ENCODE assay signal across 13 cellular contexts in the genomic region with DNA sequence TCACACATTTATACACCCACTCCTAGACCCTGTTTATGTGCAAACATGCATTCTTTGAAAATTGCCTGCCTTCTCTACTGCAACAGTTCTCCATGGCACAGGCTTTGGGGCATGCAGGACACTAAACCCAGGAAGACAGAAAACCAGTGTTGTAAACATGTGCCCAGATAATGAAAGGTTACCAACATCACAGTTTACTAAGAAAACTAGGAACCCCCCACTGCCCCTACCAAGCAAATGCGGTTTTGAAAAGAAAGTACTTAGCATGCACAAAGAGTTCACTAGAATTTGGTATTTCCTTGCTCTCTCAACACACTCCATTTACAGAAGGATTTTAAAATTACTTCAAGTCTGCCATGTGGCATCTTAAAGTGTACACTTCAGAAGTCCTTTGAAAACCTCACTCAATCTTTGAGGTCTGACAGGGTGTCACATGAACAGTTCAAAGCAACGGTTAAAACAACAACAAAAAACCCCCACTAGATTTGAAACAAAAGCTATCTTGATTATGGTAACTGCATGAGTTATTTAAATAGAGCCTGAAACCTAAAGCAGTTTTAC.
DNase-seq lines count a peak whose midpoint lies in the region; ATAC-seq, FAIRE-seq and TF ChIP-seq lines count a peak whose summit lies in the region.
"Had no signal": no experiment of that assay in that cellular context is flagged by ENCODE, and none has a peak within 500 bp of the region (broad histone marks: within the 10 kb centered on the region; RNA-seq: fewer than 3 reads in every experiment).

No MANE protein-coding gene starts in this region.

- H2BK120ac ChIP-seq in mesenchymal stem cell (ENCODE audit: low read depth, low read length) = no peak overlapping the region

- no peaks in the 10 kb centered on the region for H3K27me3 ChIP-seq in mesenchymal stem cell (ENCODE audit: control insufficient read depth in 1 of 2, insufficient read depth in 1 of 2, low read length in 2 of 2)
- no peaks in the 10 kb centered on the region for H3K27me3 ChIP-seq in testis
- H3K27me3 ChIP-seq: neutrophil had no signal

- intact Hi-C loops in testis (cut with DNase I; ENCODE audit: low total_unique reads) = no loop called here

- no peak overlapping the region for H3K18ac ChIP-seq in mesenchymal stem cell (ENCODE audit: low read depth in 1 of 2, low read length in 2 of 2)

- H3K79me1 ChIP-seq in mesenchymal stem cell (replicated peaks; ENCODE audit: low read length, poor library complexity, severe bottlenecking) = peaks cover 7% of the 10 kb centered on the region

- no peak overlapping the region for H3K4ac ChIP-seq in mesenchymal stem cell (ENCODE audit: low read depth in 1 of 2, low read length in 2 of 2)

- peak; percentile 37 for ATAC-seq in GM21576 (IDR thresholded peaks at IDR 0.05; ENCODE audit: unreplicated experiment)

- peaks cover 77% of the 10 kb centered on the region for H3K4me1 Mint-ChIP-seq in T-helper 1 cell treated with Interleukin-12 subunit alpha and Interleukin-12 subunit beta and Interleukin-4 antibody, amounts not matched to agents 30 μg/mL and 1 μg/mL, for 36 hours (ENCODE audit: low read depth)

- FAIRE-seq in GM12891 (lab: Jason Lieb, UNC) (peak; percentile 79), D721Med (lab: Jason Lieb, UNC) (no peak)
- FAIRE-seq: kidney had no signal

- H3K14ac ChIP-seq in mesenchymal stem cell (ENCODE audit: low read length in 2 of 2) = no peak overlapping the region

- H3K36me3 Mint-ChIP-seq in T-helper 1 cell treated with Interleukin-12 subunit alpha and Interleukin-12 subunit beta and Interleukin-4 antibody, amounts not matched to agents 30 μg/mL and 1 μg/mL, for 36 hours (ENCODE audit: low read depth) = peaks cover 44% of the 10 kb centered on the region

- H4K8ac ChIP-seq in mesenchymal stem cell (ENCODE audit: low read length) = peak overlapping the region; percentile 42

- H3K4me3 Mint-ChIP-seq in T-helper 1 cell treated with Interleukin-12 subunit alpha and Interleukin-12 subunit beta and Interleukin-4 antibody, amounts not matched to agents 30 μg/mL and 1 μg/mL, for 36 hours = peak overlapping the region; percentile 62

- no peak overlapping the region for H2BK15ac ChIP-seq in mesenchymal stem cell (ENCODE audit: low read depth, poor library complexity, severe bottlenecking)

- H3K4me2 ChIP-seq in mesenchymal stem cell (ENCODE audit: low read length, poor library complexity, severe bottlenecking) = no peak overlapping the region

- no peak overlapping the region for H3K9ac ChIP-seq in mesenchymal stem cell (ENCODE audit: low read length)

- H3K27me3 Mint-ChIP-seq in T-helper 1 cell treated with Interleukin-12 subunit alpha and Interleukin-12 subunit beta and Interleukin-4 antibody, amounts not matched to agents 30 μg/mL and 1 μg/mL, for 36 hours (ENCODE audit: low read depth) = no peaks in the 10 kb centered on the region

- TF ChIP-seq CTCF in D721Med (IDR thresholded peaks at IDR 0.05; ENCODE audit: insufficient read depth, missing control alignments) (no peak), testis (IDR thresholded peaks at IDR 0.05) (no peak)

- 94% methylated on average over 1 of the region's 2 CpGs for WGBS in mesenchymal stem cell
- 79 to 86% methylated on average over 2 of the region's 2 CpGs for WGBS in testis, 2 donors

- no peak overlapping the region for H3K23ac ChIP-seq in mesenchymal stem cell (ENCODE audit: low read length in 2 of 2)

- H2AK5ac ChIP-seq in mesenchymal stem cell (ENCODE audit: low read length, severe bottlenecking) = no peak overlapping the region

- H3K9me3 ChIP-seq in mesenchymal stem cell (ENCODE audit: control insufficient read depth, low read length) (peaks cover 22% of the 10 kb centered on the region), testis (no peaks in the 10 kb centered on the region)
- H3K9me3 ChIP-seq: neutrophil had no signal

- H3K4me1 ChIP-seq in mesenchymal stem cell (ENCODE audit: control insufficient read depth, insufficient read depth, low read depth, low read length) (no peaks in the 10 kb centered on the region), testis (peaks cover 15% of the 10 kb centered on the region)

- H2BK5ac ChIP-seq in mesenchymal stem cell (ENCODE audit: low read depth, low read length, poor library complexity, severe bottlenecking) = no peak overlapping the region

- H2AFZ ChIP-seq in mesenchymal stem cell (ENCODE audit: low read depth, low read length) = no peak overlapping the region

- peaks cover 5% of the 10 kb centered on the region for H3K9me3 Mint-ChIP-seq in T-helper 1 cell treated with Interleukin-12 subunit alpha and Interleukin-12 subunit beta and Interleukin-4 antibody, amounts not matched to agents 30 μg/mL and 1 μg/mL, for 36 hours

- no peak overlapping the region for H2BK12ac ChIP-seq in mesenchymal stem cell (ENCODE audit: low read length in 2 of 2)

- H3K27ac ChIP-seq in mesenchymal stem cell (ENCODE audit: low read length, poor library complexity, severe bottlenecking) (no peak overlapping the region), testis (no peak overlapping the region)
- H3K27ac ChIP-seq: neutrophil had no signal

- TF ChIP-seq POLR2A in GM12891 (IDR thresholded peaks at IDR 0.05; ENCODE audit: low read depth, low read length) = no peak; the same call in 1 of the 2 replicates
- no peak for TF ChIP-seq POLR2A in testis (IDR thresholded peaks at IDR 0.05)

- H3K36me3 ChIP-seq in mesenchymal stem cell (ENCODE audit: control insufficient read depth in 1 of 2, insufficient read depth in 2 of 2, low read depth in 1 of 2, low read length in 2 of 2) = peaks cover 6 to 48% of the 10 kb centered on the region in 2 experiments
- H3K36me3 ChIP-seq in testis (ENCODE audit: low read depth, missing control alignments) = no peaks in the 10 kb centered on the region

- DNase-seq in GM12891 (ENCODE audit: insufficient read length, low spot score) = no peak
- no peak for DNase-seq in mesenchymal stem cell
- DNase-seq in NCI-H226 = no peak
- DNase-seq in D721Med (ENCODE audit: insufficient read length, low spot score) = no peak
- no peak for DNase-seq in testis
- no peak for DNase-seq in MV-4-11 (lab: John Stamatoyannopoulos, UW)
- DNase-seq: activated effector memory CD4-positive, alpha-beta T cell treated with Interleukin-2 at 50 U/mL for 16 hours; cortex of kidney; kidney; NCI-H146 had no signal

- H3K4me3 ChIP-seq in mesenchymal stem cell (ENCODE audit: insufficient read depth in 1 of 2, low read depth in 1 of 2, low read length in 2 of 2) = no peak overlapping the region
- H3K4me3 ChIP-seq in testis = no peak overlapping the region

- no peak overlapping the region for H4K91ac ChIP-seq in mesenchymal stem cell (ENCODE audit: low read length)

- peak overlapping the region; percentile 94 for H3K27ac Mint-ChIP-seq in T-helper 1 cell treated with Interleukin-12 subunit alpha and Interleukin-12 subunit beta and Interleukin-4 antibody, amounts not matched to agents 30 μg/mL and 1 μg/mL, for 36 hours

TF ChIP-seq in GM12891, 5 proteins besides CTCF, POLR2A, EP300 and RAD21:
- no peak for TF ChIP-seq POU2F2 (IDR thresholded peaks at IDR 0.05; ENCODE audit: low read depth, low read length)
- no peak for TF ChIP-seq TAF1 (IDR thresholded peaks at IDR 0.05; ENCODE audit: low read depth, low read length)
- TF ChIP-seq POLR2AphosphoS5 (IDR thresholded peaks at IDR 0.05; ENCODE audit: low read depth, low read length) = no peak
- TF ChIP-seq SPI1 (IDR thresholded peaks at IDR 0.05; ENCODE audit: low read depth, low read length) = no peak
TF ChIP-seq in GM12891: peak in this region for 0.
